Comparison of ENCODE assay signal across 17 cellular contexts in the genomic region with DNA sequence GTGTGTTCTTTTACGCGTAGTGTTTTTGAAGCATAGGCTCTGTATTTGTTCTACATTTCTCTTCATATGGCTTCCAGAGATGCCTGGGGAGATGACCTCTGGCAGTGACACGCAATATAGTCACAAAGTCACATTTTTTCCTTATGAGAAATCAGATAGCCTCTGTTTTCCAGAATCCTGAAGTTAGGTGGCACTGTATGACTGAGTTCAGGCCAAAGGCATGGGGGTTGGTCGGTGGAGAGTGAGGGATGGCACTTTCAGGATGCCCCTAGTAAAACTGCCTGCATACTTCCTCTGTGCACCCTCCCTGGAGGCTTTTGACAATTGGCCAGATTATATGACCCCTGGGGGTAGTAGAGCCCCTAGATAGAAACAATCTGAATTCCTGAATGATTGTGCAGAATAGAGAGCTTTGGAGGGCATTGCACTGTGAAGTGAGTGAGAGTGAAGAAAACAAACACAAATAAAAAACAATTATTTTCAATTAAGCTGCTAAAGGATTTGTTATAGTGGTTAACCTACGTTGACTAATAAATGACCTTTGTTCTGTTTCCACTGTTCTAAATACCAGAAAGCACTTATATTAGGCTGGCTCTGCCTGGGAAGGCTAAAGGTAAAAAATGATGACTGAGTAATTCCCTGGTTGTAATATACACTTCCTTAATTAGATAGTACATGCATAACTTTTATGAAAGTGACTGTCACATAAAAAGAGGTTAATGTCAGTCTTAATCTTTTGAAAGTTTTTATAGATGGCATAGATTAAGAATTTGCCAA.
A peak's percentile ranks its signal among the peaks of the same experiment; 100 is the strongest.
DNase-seq lines count a peak whose midpoint lies in the region; ATAC-seq, FAIRE-seq and TF ChIP-seq lines count a peak whose summit lies in the region.
"Had no signal": no experiment of that assay in that cellular context is flagged by ENCODE, and none has a peak within 500 bp of the region (broad histone marks: within the 10 kb centered on the region; RNA-seq: fewer than 3 reads in every experiment).

No MANE protein-coding gene starts in this region.

- ATAC-seq in A549 (peak; percentile 71 to 81; a peak in 5 of 6 replicates), SK-N-SH treated with all-trans-retinoic acid at 6 μM for 48 hours (peak; percentile 96), GM19035 (IDR thresholded peaks at IDR 0.05; ENCODE audit: unreplicated experiment) (no peak), GM21360 (IDR thresholded peaks at IDR 0.05; ENCODE audit: unreplicated experiment) (no peak), HG03442 (IDR thresholded peaks at IDR 0.05; ENCODE audit: unreplicated experiment) (no peak)
- ATAC-seq: natural killer cell treated with Interleukin-12 subunit alpha and Interleukin-12 subunit beta and Interleukin-15 and Interleukin-18, amount 100 ng/mL, for 72 hours had no signal

- TF ChIP-seq CTCF in A549 (IDR thresholded peaks at IDR 0.05) (no peak; the same call in 2 of the 3 replicates), HFFc6 (IDR thresholded peaks at IDR 0.05) (no peak; the same call in 1 of the 2 replicates), foreskin fibroblast (IDR thresholded peaks at IDR 0.05; ENCODE audit: low read depth, low read length) (no peak)

- H3K9me3 ChIP-seq in A549 = no peaks in the 10 kb centered on the region
- H3K9me3 ChIP-seq: SJSA1 had no signal

- H3K4me2 ChIP-seq in A549 = peak overlapping the region; percentile 48

- peak overlapping the region; percentile 44; the same call in 1 of the 2 replicates for H3K27ac Mint-ChIP-seq in HFFc6
- H3K27ac Mint-ChIP-seq: activated T-cell treated with anti-CD3 and anti-CD28 coated beads, Interleukin-2, amount 50 U/mL, for 24 hours; brain; natural killer cell treated with Interleukin-12 subunit alpha and Interleukin-12 subunit beta and Interleukin-15 and Interleukin-18, amount 100 ng/mL, for 72 hours had no signal

- H3K36me3 Mint-ChIP-seq in HFFc6 (ENCODE audit: low read depth) = no peaks in the 10 kb centered on the region
- H3K36me3 Mint-ChIP-seq: brain; natural killer cell treated with Interleukin-12 subunit alpha and Interleukin-12 subunit beta and Interleukin-15 and Interleukin-18, amount 100 ng/mL, for 72 hours had no signal

- H3K9me3 Mint-ChIP-seq in HFFc6 = peaks cover 3% of the 10 kb centered on the region; the same call in 1 of the 2 replicates

- no peak for TF ChIP-seq POLR2A in A549 (IDR thresholded peaks at IDR 0.05; ENCODE audit: low read length)

- CTCF ChIA-PET in A549 (lab: Yijun Ruan, JAX) = no interaction called here

- H3K27me3 Mint-ChIP-seq in HFFc6 (ENCODE audit: insufficient read depth) = no peaks in the 10 kb centered on the region
- H3K27me3 Mint-ChIP-seq: activated T-cell treated with anti-CD3 and anti-CD28 coated beads, Interleukin-2, amount 50 U/mL, for 24 hours; brain; natural killer cell treated with Interleukin-12 subunit alpha and Interleukin-12 subunit beta and Interleukin-15 and Interleukin-18, amount 100 ng/mL, for 72 hours had no signal

- TF ChIP-seq RAD21 in A549 (conservative IDR thresholded peaks at IDR 0.05 in 1 of 2, IDR thresholded peaks at IDR 0.05 in 1 of 2) = peak; percentile 51 to 54; a peak in 4 of 5 replicates

- DNase-seq in A549 (ENCODE audit: low read depth in 1 of 2, low spot score in 1 of 2) (peak; percentile 3 to 68), HFFc6 (peak; percentile 44), foreskin fibroblast (peak; percentile 23 to 57), NCI-H446 (lab: John Stamatoyannopoulos, UW) (no peak)
- DNase-seq: activated T-cell treated with anti-CD3 and anti-CD28 coated beads, Interleukin-2, amount 50 U/mL, for 24 hours; DND-41; MV-4-11; stimulated activated CD4-positive, alpha-beta T cell treated with anti-CD3 and anti-CD28 coated beads, Interleukin-12 subunit alpha, Interleukin-12 subunit beta, amount 100 ng/mL, for 4 hours had no signal

- peaks cover 11% of the 10 kb centered on the region for H3K4me1 ChIP-seq in A549
- H3K4me1 ChIP-seq: SJSA1 had no signal

- H3K27ac ChIP-seq in A549 = peak overlapping the region in 1 of 2 experiments; percentile 53; a peak in 2 of 6 replicates
- H3K27ac ChIP-seq: SJSA1 had no signal

- no peak overlapping the region for H3K4me3 Mint-ChIP-seq in HFFc6
- H3K4me3 Mint-ChIP-seq: activated T-cell treated with anti-CD3 and anti-CD28 coated beads, Interleukin-2, amount 50 U/mL, for 24 hours; brain; natural killer cell treated with Interleukin-12 subunit alpha and Interleukin-12 subunit beta and Interleukin-15 and Interleukin-18, amount 100 ng/mL, for 72 hours had no signal

- FAIRE-seq in A549 (lab: Jason Lieb, UNC) = no peak
- FAIRE-seq: GM18507, islet of Langerhans had no signal

- TF ChIP-seq EP300 in A549 (IDR thresholded peaks at IDR 0.05) = no peak

- 35% methylated on average over 5 of the region's 5 CpGs for WGBS in A549 (ENCODE audit: missing lambda C conversion rate)

- POLR2A ChIA-PET in A549 (lab: Yijun Ruan, JAX) = no interaction called here

- H3K4me1 Mint-ChIP-seq in HFFc6 (ENCODE audit: low read depth) = peaks cover 5% of the 10 kb centered on the region; the same call in 1 of the 2 replicates

- H3K4me3 ChIP-seq in A549 (no peak overlapping the region), foreskin fibroblast (ENCODE audit: low read depth in 1 of 2, low read length in 2 of 2) (no peak overlapping the region)
- H3K4me3 ChIP-seq: SJSA1 had no signal

TF ChIP-seq in A549, 52 proteins besides CTCF, POLR2A, EP300 and RAD21:
- TF ChIP-seq MAFK (IDR thresholded peaks at IDR 0.05; ENCODE audit: partially characterized antibody) (peak; percentile 51), EHF (CRISPR knock-in tag; IDR thresholded peaks at IDR 0.05) (no peak), SMC3 (IDR thresholded peaks at IDR 0.05) (0 out of 3 replicates have a peak, but pooled peaks have one; percentile 17)

TF ChIP-seq in SK-N-SH treated with all-trans-retinoic acid at 6 μM for 48 hours, 23 proteins besides CTCF, POLR2A, EP300 and RAD21:
- TF ChIP-seq ZNF565 (CRISPR knock-in tag; conservative IDR thresholded peaks at IDR 0.05; ENCODE audit: low read depth) = no peak
- TF ChIP-seq BACH2 (CRISPR knock-in tag; IDR thresholded peaks at IDR 0.05; ENCODE audit: borderline replicate concordance) = no peak
- no peak for TF ChIP-seq ISL1 (CRISPR knock-in tag; IDR thresholded peaks at IDR 0.05)
- TF ChIP-seq ZC3H10 (CRISPR knock-in tag; IDR thresholded peaks at IDR 0.05) = no peak
- TF ChIP-seq GLIS3 (CRISPR knock-in tag; IDR thresholded peaks at IDR 0.05) = no peak
- TF ChIP-seq CSDC2 (CRISPR knock-in tag; IDR thresholded peaks at IDR 0.05) = no peak

Comparison
In these comparisons a context has a peak if more than half of its experiments do, and no peak if none do; other contexts are left out.
1. ATAC-seq: peak in A549 (2 of 2) and SK-N-SH treated with all-trans-retinoic acid at 6 μM for 48 hours (single experiment); none in GM19035 (single experiment), GM21360 (single experiment) and HG03442 (single experiment).
2. DNase-seq: peak in A549 (2 of 2), HFFc6 (single experiment) and foreskin fibroblast (2 of 2); none in NCI-H446 (0 of 2).